21 cellular contexts compared by ENCODE assay signal in genomic region chr10:60789340-60789739, GRCh38. TPM values are rescaled to one million over a fixed set of nuclear protein-coding genes. Genes with fewer than 3 reads are reported as not detected.
DNase-seq lines count a peak whose midpoint lies in the region; ATAC-seq and TF ChIP-seq lines count a peak whose summit lies in the region.
"Had no signal": no experiment of that assay in that cellular context is flagged by ENCODE, and none has a peak within 500 bp of the region (broad histone marks: within the 10 kb centered on the region; RNA-seq: fewer than 3 reads in every experiment).

No MANE protein-coding gene starts in this region.

- H3T11ph ChIP-seq in H9 (ENCODE audit: low read length) = no peak overlapping the region

- no peak for TF ChIP-seq CTCF in HEK293 (tag by site-specific recombination; IDR thresholded peaks at IDR 0.05)
- TF ChIP-seq CTCF in osteoblast (IDR thresholded peaks at IDR 0.05; ENCODE audit: extremely low read depth, low read depth, low read length) = no peak
- no peak for TF ChIP-seq CTCF in H9 (conservative IDR thresholded peaks at IDR 0.05)

- no peak overlapping the region for H3K27ac ChIP-seq in HEK293 (ENCODE audit: extremely low read depth, low read depth, low read length)
- H3K27ac ChIP-seq in osteoblast (ENCODE audit: low read depth, low read length) = no peak overlapping the region
- no peak overlapping the region for H3K27ac ChIP-seq in H9 (ENCODE audit: insufficient read length, low read depth, low read length)
- H3K27ac ChIP-seq: SJCRH30 had no signal

- no peak overlapping the region for H3K23ac ChIP-seq in H9 (ENCODE audit: insufficient read length, low read depth, low read length)

- peaks cover 2% of the 10 kb centered on the region for H3K79me1 ChIP-seq in H9 (ENCODE audit: insufficient read depth, low read depth, low read length, poor library complexity, severe bottlenecking)

- no peak overlapping the region for H3K18ac ChIP-seq in H9 (ENCODE audit: insufficient read length, low read depth, low read length)

- H3K27me3 ChIP-seq in osteoblast (ENCODE audit: insufficient read depth, low read length) = no peaks in the 10 kb centered on the region
- H3K27me3 ChIP-seq in H9 (ENCODE audit: insufficient read depth, low read length) = no peaks in the 10 kb centered on the region
- H3K27me3 ChIP-seq: BE2C, SJCRH30 had no signal

- H3K4me2 ChIP-seq in osteoblast (ENCODE audit: insufficient read depth, low read length) (no peak overlapping the region), H9 (ENCODE audit: insufficient read depth, insufficient read length, low read length) (no peak overlapping the region)

- CTCF ChIA-PET in activated CD8-positive, alpha-beta memory T cell treated with anti-CD3 and anti-CD28 coated beads, Interleukin-2, amount 10 ng/mL, durations not matched to agents 7 days and 5 days (lab: Charles Lee) = interaction anchor here (1.4 kb wide), 1 partner anchor 11 kb away, joined by 5 read pairs; the partner anchor contains the start of gene CDK1
- CTCF ChIA-PET in HEK293 (lab: Yijun Ruan, JAX) = no interaction called here

- no peak overlapping the region for H2BK120ac ChIP-seq in H9 (ENCODE audit: low read depth, low read length, poor library complexity, severe bottlenecking)

- H2BK12ac ChIP-seq in H9 (ENCODE audit: insufficient read length, low read depth, low read length) = no peak overlapping the region

- H3K79me2 ChIP-seq in osteoblast (ENCODE audit: insufficient read depth, low read length) (peaks cover 76% of the 10 kb centered on the region), H9 (ENCODE audit: insufficient read depth, low read length) (peaks cover 9% of the 10 kb centered on the region; the same call in 1 of the 2 replicates)

- H3K9me3 ChIP-seq in HEK293 (ENCODE audit: control insufficient read depth, insufficient read depth, low read depth, low read length) (no peaks in the 10 kb centered on the region), osteoblast (ENCODE audit: low read depth, low read length) (no peaks in the 10 kb centered on the region), H9 (ENCODE audit: control insufficient read depth, low read depth, low read length) (no peaks in the 10 kb centered on the region)
- H3K9me3 ChIP-seq: BE2C, SJCRH30 had no signal

- H3K4me3 ChIP-seq in HEK293 (ENCODE audit: low read depth, low read length) (no peak overlapping the region), osteoblast (ENCODE audit: insufficient read depth, low read length) (no peak overlapping the region)
- H3K4me3 ChIP-seq: SJCRH30 had no signal

- H3K27ac Mint-ChIP-seq in activated CD8-positive, alpha-beta memory T cell treated with anti-CD3 and anti-CD28 coated beads, Interleukin-2, amount 10 ng/mL, durations not matched to agents 7 days and 5 days = peak overlapping the region; percentile 26
- peak overlapping the region; percentile 9 for H3K27ac Mint-ChIP-seq in activated T-helper 2 cell treated with anti-CD3 and anti-CD28 coated beads, Interferon-gamma antibody, Interleukin-2, Interleukin-4, amounts not matched to agents 10 μg/mL and 5 μg/mL and 100 μg/mL, durations not matched to agents 14 hours and 24 hours and 36 hours
- H3K27ac Mint-ChIP-seq in H9 = peak overlapping the region in 1 of 3 experiments; percentile 9; a peak in 1 of 7 replicates

- intact Hi-C loops in activated T-helper 2 cell treated with anti-CD3 and anti-CD28 coated beads, Interferon-gamma antibody, Interleukin-2, Interleukin-4, amounts not matched to agents 10 μg/mL and 5 μg/mL and 100 μg/mL, durations not matched to agents 14 hours and 24 hours and 36 hours (cut with micrococcal nuclease) = no loop called here

- POLR2A ChIA-PET in HEK293 (lab: Yijun Ruan, JAX) = no interaction called here

- no peak overlapping the region for H3K4ac ChIP-seq in H9 (ENCODE audit: low read depth, low read length)

- peaks cover 59% of the 10 kb centered on the region for H3K4me1 Mint-ChIP-seq in activated CD8-positive, alpha-beta memory T cell treated with anti-CD3 and anti-CD28 coated beads, Interleukin-2, amount 10 ng/mL, durations not matched to agents 7 days and 5 days
- H3K4me1 Mint-ChIP-seq in activated T-helper 2 cell treated with anti-CD3 and anti-CD28 coated beads, Interferon-gamma antibody, Interleukin-2, Interleukin-4, amounts not matched to agents 10 μg/mL and 5 μg/mL and 100 μg/mL, durations not matched to agents 14 hours and 24 hours and 36 hours (ENCODE audit: low read depth) = peaks cover 65% of the 10 kb centered on the region
- peaks cover 5 to 7% of the 10 kb centered on the region in 2 experiments for H3K4me1 Mint-ChIP-seq in H9

- H3K56ac ChIP-seq in H9 (ENCODE audit: insufficient read length, low read depth, low read length) = no peak overlapping the region

- DNase-seq in activated CD8-positive, alpha-beta memory T cell treated with anti-CD3 and anti-CD28 coated beads, Interleukin-2, amount 10 ng/mL, durations not matched to agents 7 days and 5 days = no peak
- DNase-seq in activated CD8-positive, alpha-beta memory T cell treated with anti-CD3 and anti-CD28 coated beads, Interleukin-2, amount 50 U/mL, for 48 hours = no peak
- no peak for DNase-seq in activated T-helper 2 cell treated with anti-CD3 and anti-CD28 coated beads, Interferon-gamma antibody, Interleukin-2, Interleukin-4, amounts not matched to agents 10 μg/mL and 5 μg/mL and 100 μg/mL, durations not matched to agents 14 hours and 24 hours and 36 hours (ENCODE audit: low spot score)
- DNase-seq in osteoblast (ENCODE audit: insufficient read length, low spot score, missing footprints) (no peak), H9 (no peak), activated T-cell treated with anti-CD3 and anti-CD28 coated beads for 4 hours (no peak)
- DNase-seq in activated effector memory CD4-positive, alpha-beta T cell treated with Interleukin-2 at 50 U/mL for 16 hours = no peak
- DNase-seq: 8988T; ACHN; BE2C; KBM-7; MM.1S; NCI-H2029; NCI-H446; NCI-H524 treated with DMSO at 0.1 percent for 48 hours; NCI-H82; NK-92 treated with Interleukin-12 subunit alpha and Interleukin-12 subunit beta, amount 100 ng/mL, for 24 hours; PC-3; SJCRH30 had no signal

- H3K4me1 ChIP-seq in HEK293 (ENCODE audit: control insufficient read depth, insufficient read depth, low read length) (no peaks in the 10 kb centered on the region), osteoblast (ENCODE audit: insufficient read depth, low read length) (no peaks in the 10 kb centered on the region), H9 (ENCODE audit: insufficient read depth, low read length) (no peaks in the 10 kb centered on the region)
- H3K4me1 ChIP-seq: BE2C, SJCRH30 had no signal

- H3K14ac ChIP-seq in H9 (ENCODE audit: insufficient read depth, low read length) = no peak overlapping the region

- H2AFZ ChIP-seq in osteoblast (ENCODE audit: low read length) (peak overlapping the region; percentile 48), H9 (ENCODE audit: low read length) (no peak overlapping the region)

- no peaks in the 10 kb centered on the region for H3K23me2 ChIP-seq in H9 (ENCODE audit: insufficient read length, low read depth, low read length, poor library complexity, severe bottlenecking)

- H2BK20ac ChIP-seq in H9 (ENCODE audit: low read depth, low read length, poor library complexity, severe bottlenecking) = no peak overlapping the region

- no peak overlapping the region for H2BK15ac ChIP-seq in H9 (ENCODE audit: low read depth, low read length)

- WGBS in H9 (ENCODE audit: extremely low coverage, insufficient read length, low lambda C conversion rate) = no CpG with 5 or more reads among the region's 4 CpGs

- no peak for ATAC-seq in activated CD8-positive, alpha-beta memory T cell treated with anti-CD3 and anti-CD28 coated beads, Interleukin-2, amount 10 ng/mL, durations not matched to agents 7 days and 5 days
- ATAC-seq: PC-3, Right ventricle myocardium inferior had no signal

- H4K91ac ChIP-seq in H9 (ENCODE audit: insufficient read length, low read depth, low read length) = no peak overlapping the region

- H3K36me3 Mint-ChIP-seq in activated CD8-positive, alpha-beta memory T cell treated with anti-CD3 and anti-CD28 coated beads, Interleukin-2, amount 10 ng/mL, durations not matched to agents 7 days and 5 days = peaks cover 81% of the 10 kb centered on the region
- H3K36me3 Mint-ChIP-seq in activated T-helper 2 cell treated with anti-CD3 and anti-CD28 coated beads, Interferon-gamma antibody, Interleukin-2, Interleukin-4, amounts not matched to agents 10 μg/mL and 5 μg/mL and 100 μg/mL, durations not matched to agents 14 hours and 24 hours and 36 hours (ENCODE audit: low read depth) = peaks cover 91% of the 10 kb centered on the region
- peaks cover 63 to 97% (median 85%) of the 10 kb centered on the region in 3 experiments; a peak in 6 of 7 replicates for H3K36me3 Mint-ChIP-seq in H9 (ENCODE audit: insufficient read depth in 1 of 3, low read depth in 3 of 3)

- H3K9me3 Mint-ChIP-seq in activated CD8-positive, alpha-beta memory T cell treated with anti-CD3 and anti-CD28 coated beads, Interleukin-2, amount 10 ng/mL, durations not matched to agents 7 days and 5 days (ENCODE audit: low read depth) = no peaks in the 10 kb centered on the region
- no peaks in the 10 kb centered on the region for H3K9me3 Mint-ChIP-seq in activated T-helper 2 cell treated with anti-CD3 and anti-CD28 coated beads, Interferon-gamma antibody, Interleukin-2, Interleukin-4, amounts not matched to agents 10 μg/mL and 5 μg/mL and 100 μg/mL, durations not matched to agents 14 hours and 24 hours and 36 hours
- H3K9me3 Mint-ChIP-seq in H9 = no peaks in the 10 kb centered on the region

- no peak overlapping the region for H2BK5ac ChIP-seq in H9 (ENCODE audit: insufficient read length, low read length)

- H3K27me3 Mint-ChIP-seq in activated CD8-positive, alpha-beta memory T cell treated with anti-CD3 and anti-CD28 coated beads, Interleukin-2, amount 10 ng/mL, durations not matched to agents 7 days and 5 days = no peaks in the 10 kb centered on the region
- H3K27me3 Mint-ChIP-seq in activated T-helper 2 cell treated with anti-CD3 and anti-CD28 coated beads, Interferon-gamma antibody, Interleukin-2, Interleukin-4, amounts not matched to agents 10 μg/mL and 5 μg/mL and 100 μg/mL, durations not matched to agents 14 hours and 24 hours and 36 hours (ENCODE audit: low read depth) = no peaks in the 10 kb centered on the region
- no peaks in the 10 kb centered on the region for H3K27me3 Mint-ChIP-seq in H9 (ENCODE audit: low read depth)

- H4K8ac ChIP-seq in H9 (replicated peaks; ENCODE audit: insufficient read length, low read depth, low read length) = no peak overlapping the region

- no peak overlapping the region for H3K9ac ChIP-seq in H9 (ENCODE audit: extremely low read depth, insufficient read length, low read length)

- H4K20me1 ChIP-seq in osteoblast (ENCODE audit: insufficient read depth, low read length) (no peaks in the 10 kb centered on the region), H9 (ENCODE audit: control insufficient read depth, insufficient read depth, insufficient read length) (no peaks in the 10 kb centered on the region)

- no peak overlapping the region for H4K5ac ChIP-seq in H9 (ENCODE audit: insufficient read length, low read depth, low read length)

- H3K4me3 Mint-ChIP-seq in activated CD8-positive, alpha-beta memory T cell treated with anti-CD3 and anti-CD28 coated beads, Interleukin-2, amount 10 ng/mL, durations not matched to agents 7 days and 5 days = no peak overlapping the region
- no peak overlapping the region for H3K4me3 Mint-ChIP-seq in activated T-helper 2 cell treated with anti-CD3 and anti-CD28 coated beads, Interferon-gamma antibody, Interleukin-2, Interleukin-4, amounts not matched to agents 10 μg/mL and 5 μg/mL and 100 μg/mL, durations not matched to agents 14 hours and 24 hours and 36 hours (ENCODE audit: low read depth)
- H3K4me3 Mint-ChIP-seq in H9 = no peak overlapping the region

- H2AK5ac ChIP-seq in H9 (ENCODE audit: insufficient read length, low read length) = no peak overlapping the region

- peaks cover 84 to 95% of the 10 kb centered on the region in 2 experiments for H3K36me3 ChIP-seq in HEK293 (ENCODE audit: control insufficient read depth in 2 of 2, insufficient read depth in 1 of 2, low read length in 2 of 2)
- peaks cover 4% of the 10 kb centered on the region for H3K36me3 ChIP-seq in osteoblast (ENCODE audit: insufficient read depth, low read length)

RNA-seq across cellular contexts. Expression of gene CDK1, which starts 11.1 kb away (rescaled TPM):
- 100 to 1,000 TPM; 111 to 123 TPM for total RNA-seq in activated CD8-positive, alpha-beta memory T cell treated with anti-CD3 and anti-CD28 coated beads, Interleukin-2, amount 10 ng/mL, durations not matched to agents 7 days and 5 days
- total RNA-seq in activated T-helper 2 cell treated with anti-CD3 and anti-CD28 coated beads, Interferon-gamma antibody, Interleukin-2, Interleukin-4, amounts not matched to agents 10 μg/mL and 5 μg/mL and 100 μg/mL, durations not matched to agents 14 hours and 24 hours and 36 hours = 89.1 and 91.4 TPM in 2 replicates
- total RNA-seq in osteoblast (5.8 and 6.5 TPM in 2 replicates), H9 (2021) (75.2 and 78.9 TPM in 2 replicates)

Comparison
In these comparisons a context has a peak if more than half of its experiments do, and no peak if none do; other contexts are left out.
1. RNA of gene CDK1, which starts 11.1 kb away (total RNA-seq): 111 to 123 TPM in activated CD8-positive, alpha-beta memory T cell treated with anti-CD3 and anti-CD28 coated beads, Interleukin-2, amount 10 ng/mL, durations not matched to agents 7 days and 5 days, 89.1 to 91.4 TPM in activated T-helper 2 cell treated with anti-CD3 and anti-CD28 coated beads, Interferon-gamma antibody, Interleukin-2, Interleukin-4, amounts not matched to agents 10 μg/mL and 5 μg/mL and 100 μg/mL, durations not matched to agents 14 hours and 24 hours and 36 hours and 75.2 to 78.9 TPM in H9; 5.8 to 6.5 TPM in osteoblast; every median in the first group is over 10 times any median in the second.